In genomic region chr17:1110844-1111598, GRCh38 we compare ENCODE assay signal across 8 cellular contexts.
DNase-seq lines count a peak whose midpoint lies in the region; ATAC-seq, FAIRE-seq and TF ChIP-seq lines count a peak whose summit lies in the region.

No MANE protein-coding gene starts in this region.

- no peaks in the 10 kb centered on the region for H3K27me3 ChIP-seq in bronchial epithelial cell (ENCODE audit: control insufficient read depth, insufficient read depth, low read length)
- peaks cover 0 to 3% (median 0%) of the 10 kb centered on the region in 4 donors for H3K27me3 ChIP-seq in liver (ENCODE audit: control insufficient read depth in 4 of 4, insufficient read depth in 4 of 4, low read length in 3 of 4)
- H3K27me3 ChIP-seq in subcutaneous abdominal adipose tissue (ENCODE audit: control insufficient read depth in 5 of 5, insufficient read depth in 4 of 5, low read length in 5 of 5), result no peaks in the 10 kb centered on the region

- H3K4me3 ChIP-seq in bronchial epithelial cell (ENCODE audit: low read depth, low read length) (no peak overlapping the region), liver (ENCODE audit: low read depth in 1 of 3, low read length in 3 of 3) (no peak overlapping the region), subcutaneous abdominal adipose tissue (ENCODE audit: low read depth in 1 of 5, low read length in 5 of 5) (no peak overlapping the region)

- H3K4me1 ChIP-seq in liver (ENCODE audit: control insufficient read depth in 4 of 4, insufficient read depth in 4 of 4, low read length in 3 of 4) (peaks cover 0 to 21% (median 11%) of the 10 kb centered on the region in 4 donors), subcutaneous abdominal adipose tissue (ENCODE audit: control insufficient read depth in 5 of 5, insufficient read depth in 5 of 5, low read length in 5 of 5) (peaks cover 17 to 55% (median 52%) of the 10 kb centered on the region in 5 donors)

- no peak for FAIRE-seq in bronchial epithelial cell (lab: Jason Lieb, UNC)

- no peaks in the 10 kb centered on the region for H3K9me3 ChIP-seq in liver (ENCODE audit: control insufficient read depth in 4 of 4, low read length in 3 of 4)
- H3K9me3 ChIP-seq in subcutaneous abdominal adipose tissue (ENCODE audit: control insufficient read depth in 5 of 5, low read length in 5 of 5), result no peaks in the 10 kb centered on the region

- no peak for ATAC-seq in activated CD4-positive, alpha-beta T cell treated with anti-CD3 and anti-CD28 coated beads for 36 hours

- no peak for TF ChIP-seq RAD21 in liver (IDR thresholded peaks at IDR 0.05)

- H3K27ac ChIP-seq in liver (ENCODE audit: low read depth in 1 of 2, low read length in 2 of 2) (peak overlapping the region; percentile 20 to 46), subcutaneous abdominal adipose tissue (ENCODE audit: low read depth, low read length) (peak overlapping the region; percentile 82)

- H3K4me1 Mint-ChIP-seq in activated CD4-positive, alpha-beta T cell treated with anti-CD3 and anti-CD28 coated beads for 36 hours, result peaks cover 45% of the 10 kb centered on the region

- H3K36me3 Mint-ChIP-seq in activated CD4-positive, alpha-beta T cell treated with anti-CD3 and anti-CD28 coated beads for 36 hours (ENCODE audit: low read depth), result peaks cover 7% of the 10 kb centered on the region

- CTCF ChIA-PET in activated CD4-positive, alpha-beta T cell treated with anti-CD3 and anti-CD28 coated beads for 36 hours (lab: Charles Lee), result interaction anchor here (0.5 to 1.6 kb wide), 5 partner anchors 11 to 254 kb away, joined by 3 to 6 read pairs (median 4); no protein-coding TSS in a partner anchor

- 71% methylated on average over 19 of the region's 19 CpGs for WGBS in liver

- no peaks in the 10 kb centered on the region for H3K9me3 Mint-ChIP-seq in activated CD4-positive, alpha-beta T cell treated with anti-CD3 and anti-CD28 coated beads for 36 hours (ENCODE audit: low read depth)

- H3K4me3 Mint-ChIP-seq in activated CD4-positive, alpha-beta T cell treated with anti-CD3 and anti-CD28 coated beads for 36 hours, result peak overlapping the region; percentile 21

- POLR2A ChIA-PET in activated CD4-positive, alpha-beta T cell treated with anti-CD3 and anti-CD28 coated beads for 36 hours (lab: Charles Lee), result interaction anchor here (0.7 kb wide), 1 partner anchor 430 kb away, joined by 3 read pairs; no protein-coding TSS in a partner anchor

- H3K27ac Mint-ChIP-seq in activated CD4-positive, alpha-beta T cell treated with anti-CD3 and anti-CD28 coated beads for 36 hours, result peak overlapping the region; percentile 58

- intact Hi-C loops in activated CD4-positive, alpha-beta T cell treated with anti-CD3 and anti-CD28 coated beads for 36 hours (cut with DNase I, micrococcal nuclease), result no loop called here

- H3K36me3 ChIP-seq in bronchial epithelial cell (ENCODE audit: control insufficient read depth, insufficient read depth, low read length) (peaks cover 1% of the 10 kb centered on the region), liver (ENCODE audit: control insufficient read depth in 4 of 4, insufficient read depth in 3 of 4, low read depth in 1 of 4, low read length in 3 of 4) (no peaks in the 10 kb centered on the region), subcutaneous abdominal adipose tissue (ENCODE audit: control insufficient read depth in 5 of 5, insufficient read depth in 5 of 5, low read length in 5 of 5) (no peaks in the 10 kb centered on the region)

- H3K9ac ChIP-seq in liver (ENCODE audit: low read depth in 1 of 2, low read length in 2 of 2), result no peak overlapping the region
- H3K9ac ChIP-seq in subcutaneous abdominal adipose tissue (ENCODE audit: low read length in 5 of 5), result peak overlapping the region in 4 of 5 donors; percentile 35 to 58 (median 48)

- peak; percentile 33 for DNase-seq in activated CD4-positive, alpha-beta T cell treated with anti-CD3 and anti-CD28 coated beads for 36 hours
- no peak for DNase-seq in activated CD4-positive, alpha-beta T cell treated with anti-CD3 and anti-CD28 coated beads for 1 hour
- peak; percentile 59 for DNase-seq in NOMO-1 treated with dmso at 0.1 percent for 144 hours (lab: John Stamatoyannopoulos, UW; ENCODE audit: unreplicated experiment)
- peak; percentile 83 for DNase-seq in bronchial epithelial cell (ENCODE audit: low read depth)
- no peak for DNase-seq in cerebellar nuclear complex (lab: John Stamatoyannopoulos, UW)
- DNase-seq in central memory CD4-positive, alpha-beta T cell, result no peak

- TF ChIP-seq CTCF in bronchial epithelial cell (IDR thresholded peaks at IDR 0.05; ENCODE audit: insufficient read depth, low read length, severe bottlenecking) (no peak), liver (IDR thresholded peaks at IDR 0.05; ENCODE audit: low read depth, low read length, missing input control) (no peak)

- H3K27me3 Mint-ChIP-seq in activated CD4-positive, alpha-beta T cell treated with anti-CD3 and anti-CD28 coated beads for 36 hours, result no peaks in the 10 kb centered on the region

TF ChIP-seq in liver, 16 proteins besides CTCF, POLR2A, EP300 and RAD21:
- TF ChIP-seq JUND (IDR thresholded peaks at IDR 0.05) (peak; percentile 37 to 55), ZBTB33 (IDR thresholded peaks at IDR 0.05) (no peak)
TF ChIP-seq in liver: peak in this region for 1.

Comparison
In these comparisons a context has a peak if more than half of its experiments do, and no peak if none do; other contexts are left out.
1. DNase-seq: peak in activated CD4-positive, alpha-beta T cell treated with anti-CD3 and anti-CD28 coated beads for 36 hours (single experiment), NOMO-1 treated with dmso at 0.1 percent for 144 hours (single experiment) and bronchial epithelial cell (single experiment); none in activated CD4-positive, alpha-beta T cell treated with anti-CD3 and anti-CD28 coated beads for 1 hour (single experiment), cerebellar nuclear complex (0 of 2) and central memory CD4-positive, alpha-beta T cell (single experiment).
2. H3K9ac ChIP-seq: peak in subcutaneous abdominal adipose tissue (4 of 5); none in liver (0 of 2).